Comparison of ENCODE assay signal across 2 cellular contexts in genomic region chrX:44881549-44881948, GRCh38.
TF ChIP-seq lines count a peak whose summit lies in the region.

No MANE protein-coding gene starts in this region.

TF ChIP-seq in IMR-90, 13 proteins besides CTCF, POLR2A, EP300 and RAD21:
- no peak for TF ChIP-seq MXI1 (IDR thresholded peaks at IDR 0.05; ENCODE audit: borderline replicate concordance, low read depth, low read length)
- TF ChIP-seq NFE2L2 (IDR thresholded peaks at IDR 0.05; ENCODE audit: low read depth, low read length), result no peak
- peak; percentile 55; the same call in 1 of the 2 replicates for TF ChIP-seq CEBPB (IDR thresholded peaks at IDR 0.05; ENCODE audit: low read depth, low read length)
- no peak for TF ChIP-seq SMC3 (IDR thresholded peaks at IDR 0.05; ENCODE audit: low read depth, low read length)
- TF ChIP-seq CHD1 (IDR thresholded peaks at IDR 0.05; ENCODE audit: low read depth, low read length), result no peak
- no peak for TF ChIP-seq BHLHE40 (IDR thresholded peaks at IDR 0.05; ENCODE audit: low read depth, low read length)
- TF ChIP-seq, protein P1, sequence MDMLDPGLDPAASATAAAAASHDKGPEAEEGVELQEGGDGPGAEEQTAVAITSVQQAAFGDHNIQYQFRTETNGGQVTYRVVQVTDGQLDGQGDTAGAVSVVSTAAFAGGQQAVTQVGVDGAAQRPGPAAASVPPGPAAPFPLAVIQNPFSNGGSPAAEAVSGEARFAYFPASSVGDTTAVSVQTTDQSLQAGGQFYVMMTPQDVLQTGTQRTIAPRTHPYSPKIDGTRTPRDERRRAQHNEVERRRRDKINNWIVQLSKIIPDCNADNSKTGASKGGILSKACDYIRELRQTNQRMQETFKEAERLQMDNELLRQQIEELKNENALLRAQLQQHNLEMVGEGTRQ (IDR thresholded peaks at IDR 0.05; ENCODE audit: low read depth, low read length), result no peak

TF ChIP-seq in H1, 55 proteins besides CTCF, POLR2A, EP300 and RAD21:
- TF ChIP-seq RBBP5 (IDR thresholded peaks at IDR 0.05; ENCODE audit: borderline replicate concordance, low read depth, low read length) (no peak), CEBPB (IDR thresholded peaks at IDR 0.05; ENCODE audit: low read depth, low read length) (peak; percentile 60; the same call in 1 of the 2 replicates)
